1 cellular context compared by ENCODE assay signal in the genomic region with DNA sequence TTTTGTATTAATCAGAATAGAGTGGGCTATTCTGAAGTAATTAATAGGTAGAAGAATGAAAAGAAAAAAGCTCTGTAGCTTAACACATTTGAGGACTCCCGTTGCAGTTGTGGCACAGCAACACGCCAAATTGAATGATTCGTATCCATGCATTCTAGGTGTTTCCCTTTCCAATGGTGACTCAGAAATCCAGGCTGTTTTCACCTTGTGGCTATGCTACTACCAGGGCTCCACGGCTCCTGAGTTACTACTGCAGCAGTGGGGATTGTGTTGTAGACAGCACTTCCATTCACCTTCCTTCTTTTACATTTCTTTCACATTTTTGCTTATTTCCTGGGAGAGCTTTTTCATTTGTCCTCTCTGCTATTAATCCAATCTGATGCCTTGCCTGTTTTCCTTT.
TF ChIP-seq lines count a peak whose summit lies in the region.

No MANE protein-coding gene starts in this region.

TF ChIP-seq in WTC11, 78 proteins besides CTCF, POLR2A, EP300 and RAD21 (continued from another document):
- TF ChIP-seq, protein P1, sequence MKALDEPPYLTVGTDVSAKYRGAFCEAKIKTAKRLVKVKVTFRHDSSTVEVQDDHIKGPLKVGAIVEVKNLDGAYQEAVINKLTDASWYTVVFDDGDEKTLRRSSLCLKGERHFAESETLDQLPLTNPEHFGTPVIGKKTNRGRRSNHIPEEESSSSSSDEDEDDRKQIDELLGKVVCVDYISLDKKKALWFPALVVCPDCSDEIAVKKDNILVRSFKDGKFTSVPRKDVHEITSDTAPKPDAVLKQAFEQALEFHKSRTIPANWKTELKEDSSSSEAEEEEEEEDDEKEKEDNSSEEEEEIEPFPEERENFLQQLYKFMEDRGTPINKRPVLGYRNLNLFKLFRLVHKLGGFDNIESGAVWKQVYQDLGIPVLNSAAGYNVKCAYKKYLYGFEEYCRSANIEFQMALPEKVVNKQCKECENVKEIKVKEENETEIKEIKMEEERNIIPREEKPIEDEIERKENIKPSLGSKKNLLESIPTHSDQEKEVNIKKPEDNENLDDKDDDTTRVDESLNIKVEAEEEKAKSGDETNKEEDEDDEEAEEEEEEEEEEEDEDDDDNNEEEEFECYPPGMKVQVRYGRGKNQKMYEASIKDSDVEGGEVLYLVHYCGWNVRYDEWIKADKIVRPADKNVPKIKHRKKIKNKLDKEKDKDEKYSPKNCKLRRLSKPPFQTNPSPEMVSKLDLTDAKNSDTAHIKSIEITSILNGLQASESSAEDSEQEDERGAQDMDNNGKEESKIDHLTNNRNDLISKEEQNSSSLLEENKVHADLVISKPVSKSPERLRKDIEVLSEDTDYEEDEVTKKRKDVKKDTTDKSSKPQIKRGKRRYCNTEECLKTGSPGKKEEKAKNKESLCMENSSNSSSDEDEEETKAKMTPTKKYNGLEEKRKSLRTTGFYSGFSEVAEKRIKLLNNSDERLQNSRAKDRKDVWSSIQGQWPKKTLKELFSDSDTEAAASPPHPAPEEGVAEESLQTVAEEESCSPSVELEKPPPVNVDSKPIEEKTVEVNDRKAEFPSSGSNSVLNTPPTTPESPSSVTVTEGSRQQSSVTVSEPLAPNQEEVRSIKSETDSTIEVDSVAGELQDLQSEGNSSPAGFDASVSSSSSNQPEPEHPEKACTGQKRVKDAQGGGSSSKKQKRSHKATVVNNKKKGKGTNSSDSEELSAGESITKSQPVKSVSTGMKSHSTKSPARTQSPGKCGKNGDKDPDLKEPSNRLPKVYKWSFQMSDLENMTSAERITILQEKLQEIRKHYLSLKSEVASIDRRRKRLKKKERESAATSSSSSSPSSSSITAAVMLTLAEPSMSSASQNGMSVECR (CRISPR knock-in tag; IDR thresholded peaks at IDR 0.05; ENCODE audit: borderline replicate concordance) = no peak
- TF ChIP-seq NR2C2 (CRISPR knock-in tag; IDR thresholded peaks at IDR 0.05) (no peak), KAT7 (CRISPR knock-in tag; IDR thresholded peaks at IDR 0.05; ENCODE audit: borderline replicate concordance) (no peak)
